In genomic region chr17:77247048-77247541, GRCh38 we compare ENCODE assay signal across 8 cellular contexts.
DNase-seq lines count a peak whose midpoint lies in the region; ATAC-seq and TF ChIP-seq lines count a peak whose summit lies in the region.

No MANE protein-coding gene starts in this region.

- ATAC-seq in aorta (ENCODE audit: low FRiP score): peak; percentile 94

- TF ChIP-seq CTCF in astrocyte of the cerebellum (IDR thresholded peaks at IDR 0.05; ENCODE audit: low read depth, low read length, missing control alignments) (peak; percentile 79), retinal pigment epithelial cell (conservative IDR thresholded peaks at IDR 0.05; ENCODE audit: low read depth, low read length) (peak; percentile 81)

- H3K4me1 ChIP-seq in aorta (ENCODE audit: control insufficient read depth in 1 of 2, insufficient read depth in 2 of 2, low read length in 2 of 2): no peaks in the 10 kb centered on the region

- POLR2A ChIA-PET in HEK293T (lab: Yijun Ruan, JAX): no interaction called here

- no peaks in the 10 kb centered on the region for H3K9me3 ChIP-seq in aorta (ENCODE audit: control insufficient read depth, low read length)

- WGBS in aorta, 2 donors: 1% methylated on average over 36 to 51 of the region's 51 CpGs

- CTCF ChIA-PET in HEK293T (lab: Yijun Ruan, JAX): interaction anchor here (1.0 to 2.0 kb wide), 3 partner anchors 29 to 167 kb away, joined by 3 to 8 read pairs (median 3); no protein-coding TSS in a partner anchor

- intact Hi-C loops in aorta (cut with DNase I): loop anchor here (1.0 to 5.0 kb wide), 4 partner anchors 105 to 385 kb away; partner anchors contain the start of gene SEC14L1 (in 1 of the 2)

- H3K36me3 ChIP-seq in aorta (ENCODE audit: control insufficient read depth in 1 of 2, insufficient read depth in 2 of 2, low read length in 1 of 2): no peaks in the 10 kb centered on the region

- DNase-seq in D341Med (ENCODE audit: low spot score): peak; percentile 98
- DNase-seq in HEK293T (ENCODE audit: extremely low spot score): peak; percentile 94
- peak; percentile 15 for DNase-seq in NCI-H2029 treated with DMSO at 0.1 percent for 48 hours (lab: John Stamatoyannopoulos, UW)
- DNase-seq in T1000 (lab: John Stamatoyannopoulos, UW): peak; percentile 77
- peak; percentile 42 for DNase-seq in astrocyte of the cerebellum (ENCODE audit: low read depth)
- peak; percentile 49 to 57 for DNase-seq in hippocampal formation (lab: John Stamatoyannopoulos, UW)
- no peak for DNase-seq in retinal pigment epithelial cell (ENCODE audit: low read depth)
- peak; percentile 91 to 96 for DNase-seq in aorta

- in situ Hi-C loops in astrocyte of the cerebellum (cut with HindIII; ENCODE audit: low sequenced_read_pairs): no loop called here

- H3K4me3 ChIP-seq in astrocyte of the cerebellum (ENCODE audit: low read depth, low read length) (peak overlapping the region; percentile 52), retinal pigment epithelial cell (ENCODE audit: low read length) (peak overlapping the region; percentile 51), aorta (ENCODE audit: low read length in 2 of 2) (peak overlapping the region; percentile 15 to 35)

- H3K27ac ChIP-seq in aorta (ENCODE audit: low read depth in 1 of 2, low read length in 2 of 2): no peak overlapping the region

- H3K27me3 ChIP-seq in aorta (ENCODE audit: control insufficient read depth in 1 of 2, insufficient read depth in 2 of 2, low read length in 1 of 2): no peaks in the 10 kb centered on the region

TF ChIP-seq in HEK293T, 16 proteins besides CTCF, POLR2A, EP300 and RAD21:
- TF ChIP-seq BHLHE40 (IDR thresholded peaks at IDR 0.05; ENCODE audit: borderline replicate concordance) (no peak), ARNT (IDR thresholded peaks at IDR 0.05) (no peak), L3MBTL2 (conservative IDR thresholded peaks at IDR 0.05) (peak; percentile 48; the same call in 1 of the 2 replicates), FOXK2 (IDR thresholded peaks at IDR 0.05) (no peak), FOXA1 (IDR thresholded peaks at IDR 0.05) (no peak)
TF ChIP-seq in HEK293T: peak in this region for 1.
